In genomic region chr3:46930945-46931403, GRCh38 we compare ENCODE assay signal across 9 cellular contexts. TPM values are rescaled to one million over a fixed set of nuclear protein-coding genes. Genes with fewer than 3 reads are reported as not detected.
A peak's percentile ranks its signal among the peaks of the same experiment; 100 is the strongest.
DNase-seq lines count a peak whose midpoint lies in the region; FAIRE-seq and TF ChIP-seq lines count a peak whose summit lies in the region.
"Had no signal": no experiment of that assay in that cellular context is flagged by ENCODE, and none has a peak within 500 bp of the region (broad histone marks: within the 10 kb centered on the region; RNA-seq: fewer than 3 reads in every experiment).

No MANE protein-coding gene starts in this region.

- DNase-seq in activated CD4-positive, alpha-beta T cell treated with anti-CD3 and anti-CD28 coated beads, Interleukin-2, amount 10 ng/mL, durations not matched to agents 24 days and 14 days: no peak
- DNase-seq in activated CD4-positive, alpha-beta T cell treated with anti-CD3 and anti-CD28 coated beads for 4 hours: no peak
- no peak for DNase-seq in ascending aorta (ENCODE audit: low spot score in 2 of 2)
- DNase-seq in mesendoderm: peak; percentile 83
- no peak for DNase-seq in testis
- DNase-seq in NCI-H69 (lab: John Stamatoyannopoulos, UW): no peak
- no peak for DNase-seq in GM13976 (ENCODE audit: low spot score)
- no peak for DNase-seq in GM12891 (ENCODE audit: insufficient read length, low spot score)
- DNase-seq: NCI-H187 treated with DMSO at 0.1 percent for 48 hours had no signal

- no peaks in the 10 kb centered on the region for H3K27me3 Mint-ChIP-seq in activated CD4-positive, alpha-beta T cell treated with anti-CD3 and anti-CD28 coated beads, Interleukin-2, amount 10 ng/mL, durations not matched to agents 24 days and 14 days

- H3K9me3 ChIP-seq in ascending aorta: no peaks in the 10 kb centered on the region
- H3K9me3 ChIP-seq in testis: no peaks in the 10 kb centered on the region

- H4K8ac ChIP-seq in mesendoderm (ENCODE audit: low read depth, low read length): no peak overlapping the region

- in situ Hi-C loops in GM13976 (cut with MboI; ENCODE audit: low sequenced_read_pairs, unreplicated experiment): no loop called here

- H3K36me3 Mint-ChIP-seq in activated CD4-positive, alpha-beta T cell treated with anti-CD3 and anti-CD28 coated beads, Interleukin-2, amount 10 ng/mL, durations not matched to agents 24 days and 14 days (ENCODE audit: low read depth): peaks cover 43% of the 10 kb centered on the region

- peaks cover 41% of the 10 kb centered on the region for H3K79me2 ChIP-seq in mesendoderm (ENCODE audit: control insufficient read depth, insufficient read depth, low read length)

- peaks cover 58% of the 10 kb centered on the region for H3K4me1 Mint-ChIP-seq in activated CD4-positive, alpha-beta T cell treated with anti-CD3 and anti-CD28 coated beads, Interleukin-2, amount 10 ng/mL, durations not matched to agents 24 days and 14 days

- no peak overlapping the region for H2BK15ac ChIP-seq in mesendoderm (replicated peaks; ENCODE audit: low read depth)

- H4K5ac ChIP-seq in mesendoderm (ENCODE audit: low read length): no peak overlapping the region

- no peak overlapping the region for H3K4me3 Mint-ChIP-seq in activated CD4-positive, alpha-beta T cell treated with anti-CD3 and anti-CD28 coated beads, Interleukin-2, amount 10 ng/mL, durations not matched to agents 24 days and 14 days

- peaks cover 6% of the 10 kb centered on the region for H3K9me3 Mint-ChIP-seq in activated CD4-positive, alpha-beta T cell treated with anti-CD3 and anti-CD28 coated beads, Interleukin-2, amount 10 ng/mL, durations not matched to agents 24 days and 14 days

- H3K36me3 ChIP-seq in ascending aorta: peaks cover 2 to 3% of the 10 kb centered on the region in 2 donors
- H3K36me3 ChIP-seq in mesendoderm (ENCODE audit: control insufficient read depth, insufficient read depth, low read length): peaks cover under 1% of the 10 kb centered on the region
- no peaks in the 10 kb centered on the region for H3K36me3 ChIP-seq in testis (ENCODE audit: low read depth, missing control alignments)

- no peak overlapping the region for H3K4me2 ChIP-seq in mesendoderm (ENCODE audit: low read length)

- intact Hi-C loops in activated CD4-positive, alpha-beta T cell treated with anti-CD3 and anti-CD28 coated beads, Interleukin-2, amount 10 ng/mL, durations not matched to agents 24 days and 14 days (cut with micrococcal nuclease): loop anchor here (2.0 to 5.0 kb wide), 2 partner anchors 18 to 41 kb away; no protein-coding TSS in a partner anchor
- intact Hi-C loops in ascending aorta (cut with DNase I): loop anchor here (10.0 kb wide), 2 partner anchors 354 to 384 kb away; partner anchors contain the start of genes KIF9 and KLHL18
- intact Hi-C loops in testis (cut with DNase I; ENCODE audit: low total_unique reads): no loop called here

- FAIRE-seq in GM12891 (lab: Jason Lieb, UNC): no peak

- TF ChIP-seq CTCF in ascending aorta (IDR thresholded peaks at IDR 0.05) (no peak), testis (IDR thresholded peaks at IDR 0.05) (no peak), GM13976 (IDR thresholded peaks at IDR 0.05; ENCODE audit: borderline replicate concordance, control extremely low read depth, extremely low read depth, insufficient read depth, missing control alignments) (no peak)

- H3K27ac ChIP-seq in ascending aorta: peak overlapping the region; percentile 83 to 85
- H3K27ac ChIP-seq in mesendoderm (ENCODE audit: low read depth, low read length): no peak overlapping the region
- peak overlapping the region; percentile 32 to 38 for H3K27ac ChIP-seq in testis

- H3K79me1 ChIP-seq in mesendoderm (ENCODE audit: low read length): peaks cover 46% of the 10 kb centered on the region

- no peak overlapping the region for H2BK120ac ChIP-seq in mesendoderm (ENCODE audit: low read depth, low read length)

- H3K18ac ChIP-seq in mesendoderm (ENCODE audit: low read length): no peak overlapping the region

- H3K27me3 ChIP-seq in ascending aorta (no peaks in the 10 kb centered on the region), mesendoderm (ENCODE audit: insufficient read depth, low read length, poor library complexity) (no peaks in the 10 kb centered on the region), testis (no peaks in the 10 kb centered on the region)

- H3K9ac ChIP-seq in mesendoderm (ENCODE audit: low read length): no peak overlapping the region

- no peak overlapping the region for H2BK5ac ChIP-seq in mesendoderm (ENCODE audit: low read length)

- H3K4me1 ChIP-seq in ascending aorta: peaks cover 55 to 96% of the 10 kb centered on the region in 2 donors
- H3K4me1 ChIP-seq in mesendoderm (ENCODE audit: control insufficient read depth, low read depth, low read length): peaks cover 8% of the 10 kb centered on the region
- peaks cover 60% of the 10 kb centered on the region for H3K4me1 ChIP-seq in testis

- no CpG with 5 or more reads among the region's 3 CpGs for WGBS in mesendoderm (ENCODE audit: extremely low coverage, insufficient coverage, low lambda C conversion rate)
- 76 to 79% methylated on average over 3 of the region's 3 CpGs for WGBS in testis, 2 donors

- H3K27ac Mint-ChIP-seq in activated CD4-positive, alpha-beta T cell treated with anti-CD3 and anti-CD28 coated beads, Interleukin-2, amount 10 ng/mL, durations not matched to agents 24 days and 14 days: peak overlapping the region; percentile 86

- TF ChIP-seq POLR2A in testis (IDR thresholded peaks at IDR 0.05): no peak
- TF ChIP-seq POLR2A in GM12891 (IDR thresholded peaks at IDR 0.05; ENCODE audit: low read depth, low read length): no peak

- no peak overlapping the region for H3K56ac ChIP-seq in mesendoderm (ENCODE audit: low read length)

- H3K23ac ChIP-seq in mesendoderm (ENCODE audit: low read length): no peak overlapping the region

- H2AK5ac ChIP-seq in mesendoderm (ENCODE audit: low read length): no peak overlapping the region

- H3K4me3 ChIP-seq in ascending aorta (peak overlapping the region; percentile 3 to 16), mesendoderm (ENCODE audit: low read length) (no peak overlapping the region), testis (no peak overlapping the region)

- no peak overlapping the region for H3K4ac ChIP-seq in mesendoderm (ENCODE audit: low read depth, low read length)

TF ChIP-seq in GM12891, 5 proteins besides CTCF, POLR2A, EP300 and RAD21:
- no peak for TF ChIP-seq SPI1 (IDR thresholded peaks at IDR 0.05; ENCODE audit: low read depth, low read length)
- TF ChIP-seq POLR2AphosphoS5 (IDR thresholded peaks at IDR 0.05; ENCODE audit: low read depth, low read length): no peak
- TF ChIP-seq TAF1 (IDR thresholded peaks at IDR 0.05; ENCODE audit: low read depth, low read length): no peak
- TF ChIP-seq POU2F2 (IDR thresholded peaks at IDR 0.05; ENCODE audit: low read depth, low read length): no peak
- TF ChIP-seq PAX5 (IDR thresholded peaks at IDR 0.05; ENCODE audit: insufficient read depth, low read length, severe bottlenecking): no peak

RNA-seq across cellular contexts. Expression of gene CCDC12, which starts 45.6 kb away (rescaled TPM):
- 55.3 and 66.2 TPM in 2 replicates for total RNA-seq in activated CD4-positive, alpha-beta T cell treated with anti-CD3 and anti-CD28 coated beads, Interleukin-2, amount 10 ng/mL, durations not matched to agents 24 days and 14 days
- total RNA-seq in ascending aorta (34.3 TPM), testis (10 to 100 TPM; 59.6 to 66.6 TPM)
- 49.1 TPM for polyA plus RNA-seq in mesendoderm (2013, experiment 1 of 2)
- 48.9 TPM for polyA plus RNA-seq in mesendoderm (2013, experiment 2 of 2)
- polyA plus RNA-seq in testis (ENCODE audit: insufficient read depth, low read depth, low replicate concordance): 43.3 TPM
- 55.8 TPM for polyA plus RNA-seq in GM12891 (2012; ENCODE audit: low read depth, missing spikeins)

RNA-seq across cellular contexts. Expression of gene NBEAL2, which starts 48.5 kb away (rescaled TPM):
- 115 and 119 TPM in 2 replicates for total RNA-seq in activated CD4-positive, alpha-beta T cell treated with anti-CD3 and anti-CD28 coated beads, Interleukin-2, amount 10 ng/mL, durations not matched to agents 24 days and 14 days
- total RNA-seq in ascending aorta (70.2 TPM), testis (10 to 100 TPM; 40.2 to 44.8 TPM)
- 11.0 TPM for polyA plus RNA-seq in mesendoderm (2013, experiment 1 of 2)
- polyA plus RNA-seq in mesendoderm (2013, experiment 2 of 2): 11.0 TPM
- 16.2 TPM for polyA plus RNA-seq in testis (ENCODE audit: insufficient read depth, low read depth, low replicate concordance)
- 53.4 TPM for polyA plus RNA-seq in GM12891 (2012; ENCODE audit: low read depth, missing spikeins)

RNA-seq across cellular contexts. Expression of gene PTH1R, which starts 53.5 kb away (rescaled TPM):
- not detected in 2 replicates for total RNA-seq in activated CD4-positive, alpha-beta T cell treated with anti-CD3 and anti-CD28 coated beads, Interleukin-2, amount 10 ng/mL, durations not matched to agents 24 days and 14 days
- total RNA-seq in ascending aorta (10.3 TPM), testis (10 to 100 TPM in 1 of 2 donors, 1 to 10 TPM in 1; 8.4 to 11.3 TPM)
- 4.0 TPM for polyA plus RNA-seq in mesendoderm (2013, experiment 1 of 2)
- polyA plus RNA-seq in mesendoderm (2013, experiment 2 of 2): 4.5 TPM
- 10.2 TPM for polyA plus RNA-seq in testis (ENCODE audit: insufficient read depth, low read depth, low replicate concordance)
- 0.06 TPM for polyA plus RNA-seq in GM12891 (2012; ENCODE audit: low read depth, missing spikeins)

Comparison
In these comparisons a context has a peak if more than half of its experiments do, and no peak if none do; other contexts are left out.
1. H3K4me3 ChIP-seq: peak in ascending aorta (2 of 2); none in mesendoderm (single experiment) and testis (0 of 2).